In genomic region chr1:166170075-166170474, GRCh38 we compare ENCODE assay signal across 1 cellular context.
TF ChIP-seq lines count a peak whose summit lies in the region.

No MANE protein-coding gene starts in this region.

TF ChIP-seq in HepG2, 621 proteins besides CTCF, POLR2A, EP300 and RAD21 (continued from another document):
- TF ChIP-seq ZFP91 (CRISPR knock-in tag; IDR thresholded peaks at IDR 0.05; ENCODE audit: borderline replicate concordance) = no peak
- TF ChIP-seq EEA1 (CRISPR knock-in tag; IDR thresholded peaks at IDR 0.05; ENCODE audit: borderline replicate concordance) = no peak
- TF ChIP-seq DDIT3 (CRISPR knock-in tag; IDR thresholded peaks at IDR 0.05) = no peak
- no peak for TF ChIP-seq ZNF431 (CRISPR knock-in tag; IDR thresholded peaks at IDR 0.05; ENCODE audit: borderline replicate concordance, low read depth)
- no peak for TF ChIP-seq ZNF383 (CRISPR knock-in tag; IDR thresholded peaks at IDR 0.05; ENCODE audit: borderline replicate concordance)
- no peak for TF ChIP-seq MTERF4 (CRISPR knock-in tag; IDR thresholded peaks at IDR 0.05)
